In genomic region chr16:78890496-78890895, GRCh38 we compare ENCODE assay signal across 19 cellular contexts.
"Had no signal": no experiment of that assay in that cellular context is flagged by ENCODE, and none has a peak within 500 bp of the region (broad histone marks: within the 10 kb centered on the region; RNA-seq: fewer than 3 reads in every experiment).

No MANE protein-coding gene starts in this region.

- H3K27me3 Mint-ChIP-seq: activated naive CD4-positive, alpha-beta T cell treated with anti-CD3 and anti-CD28 coated beads, Interleukin-2, amount 50 U/mL, for 24 hours; central memory CD8-positive, alpha-beta T cell; naive thymus-derived CD8-positive, alpha-beta T cell had no signal

- H3K79me2 ChIP-seq: parathyroid adenoma had no signal

- H3K27me3 ChIP-seq: esophagus muscularis mucosa, neutrophil, tibial artery, uterus had no signal

- H3K4me3 ChIP-seq: esophagus muscularis mucosa, mucosa of descending colon, tibial artery, uterus had no signal

- H3K9me3 Mint-ChIP-seq: activated naive CD4-positive, alpha-beta T cell treated with anti-CD3 and anti-CD28 coated beads, Interleukin-2, amount 50 U/mL, for 24 hours; brain; central memory CD8-positive, alpha-beta T cell had no signal

- H3K9me2 ChIP-seq: SK-N-SH had no signal

- DNase-seq: activated CD4-positive, alpha-beta T cell treated with anti-CD3 and anti-CD28 coated beads, Interleukin-2, amount 50 U/mL, for 4 hours; activated effector memory CD4-positive, alpha-beta T cell treated with Interleukin-2 at 50 U/mL for 16 hours; amygdala; cortex of kidney; effector CD4-positive, alpha-beta T cell; islet precursor cell; mucosa of descending colon; naive thymus-derived CD8-positive, alpha-beta T cell; SK-N-SH; stimulated activated CD4-positive, alpha-beta T cell treated with anti-CD3 and anti-CD28 coated beads, Interleukin-1b, Interleukin-23, amount 100 ng/mL, for 48 hours; tibial artery; uterus had no signal

- H3K27ac Mint-ChIP-seq: activated naive CD4-positive, alpha-beta T cell treated with anti-CD3 and anti-CD28 coated beads, Interleukin-2, amount 50 U/mL, for 24 hours; brain had no signal

- H3K4me2 ChIP-seq: SK-N-SH had no signal

- H3K4me1 ChIP-seq: esophagus muscularis mucosa, parathyroid adenoma, tibial artery, uterus had no signal

- H3K4me3 Mint-ChIP-seq: activated naive CD4-positive, alpha-beta T cell treated with anti-CD3 and anti-CD28 coated beads, Interleukin-2, amount 50 U/mL, for 24 hours; brain; central memory CD8-positive, alpha-beta T cell; naive thymus-derived CD8-positive, alpha-beta T cell had no signal

- H3K9me3 ChIP-seq: esophagus muscularis mucosa, mucosa of descending colon, neutrophil, SK-N-SH, tibial artery, uterus had no signal

- H3K36me3 Mint-ChIP-seq: brain had no signal

- H3K9ac ChIP-seq: parathyroid adenoma, SK-N-SH had no signal

- H3K36me3 ChIP-seq: esophagus muscularis mucosa, neutrophil, tibial artery, uterus had no signal

- H2AFZ ChIP-seq: parathyroid adenoma had no signal

- ATAC-seq: left lobe of liver; mucosa of descending colon; naive thymus-derived CD8-positive, alpha-beta T cell had no signal
